In genomic region chr11:60772666-60773065, GRCh38 we compare ENCODE assay signal across 17 cellular contexts. TPM values are rescaled to one million over a fixed set of nuclear protein-coding genes. Genes with fewer than 3 reads are reported as not detected.
DNase-seq lines count a peak whose midpoint lies in the region; ATAC-seq, FAIRE-seq and TF ChIP-seq lines count a peak whose summit lies in the region.
"Had no signal": no experiment of that assay in that cellular context is flagged by ENCODE, and none has a peak within 500 bp of the region (broad histone marks: within the 10 kb centered on the region; RNA-seq: fewer than 3 reads in every experiment).

No MANE protein-coding gene starts in this region.

- no peak for ATAC-seq in HG02759 (IDR thresholded peaks at IDR 0.05; ENCODE audit: unreplicated experiment)

- no peak overlapping the region for H3K9ac ChIP-seq in neural progenitor cell

- TF ChIP-seq POLR2A in spleen (IDR thresholded peaks at IDR 0.05) = no peak

- H3K4me1 Mint-ChIP-seq in chondrocyte (ENCODE audit: low read depth) = peaks cover 33% of the 10 kb centered on the region
- H3K4me1 Mint-ChIP-seq in neural progenitor cell = peaks cover 10% of the 10 kb centered on the region

- peaks cover 5% of the 10 kb centered on the region for H3K27me3 ChIP-seq in neural progenitor cell
- H3K27me3 ChIP-seq in spleen (replicated peaks in 1 of 7) = peaks cover 0 to 25% (median under 1%) of the 10 kb centered on the region in 7 donors
- H3K27me3 ChIP-seq: BE2C had no signal

- no peak for FAIRE-seq in RCC 7860 (lab: Jason Lieb, UNC)
- FAIRE-seq: A549 had no signal

- no peak overlapping the region for H3K4me3 ChIP-seq in neural progenitor cell
- H3K4me3 ChIP-seq in spleen = no peak overlapping the region
- H3K4me3 ChIP-seq: A549 had no signal

- intact Hi-C loops in spleen (cut with DNase I; ENCODE audit: low total_unique reads) = no loop called here

- H3K27ac ChIP-seq in neural progenitor cell = no peak overlapping the region
- no peak overlapping the region for H3K27ac ChIP-seq in spleen
- H3K27ac ChIP-seq: A549 had no signal

- no peak overlapping the region for H3K4me2 ChIP-seq in neural progenitor cell
- H3K4me2 ChIP-seq: A549 had no signal

- no peaks in the 10 kb centered on the region for H3K36me3 Mint-ChIP-seq in chondrocyte (ENCODE audit: low read depth)
- H3K36me3 Mint-ChIP-seq in neural progenitor cell = no peaks in the 10 kb centered on the region
- H3K36me3 Mint-ChIP-seq: CD8-positive, alpha-beta memory T cell had no signal

- H3K79me2 ChIP-seq in neural progenitor cell (ENCODE audit: low read depth) = no peaks in the 10 kb centered on the region

- no peaks in the 10 kb centered on the region for H3K9me3 Mint-ChIP-seq in chondrocyte (ENCODE audit: low read depth)
- no peaks in the 10 kb centered on the region for H3K9me3 Mint-ChIP-seq in neural progenitor cell
- H3K9me3 Mint-ChIP-seq: CD8-positive, alpha-beta memory T cell; HFFc6 had no signal

- WGBS in spleen, 5 donors = 81 to 95% (median 85%) methylated on average over 8 of the region's 8 CpGs

- H3K27me3 Mint-ChIP-seq in chondrocyte (ENCODE audit: low read depth) = peaks cover 16% of the 10 kb centered on the region
- H3K27me3 Mint-ChIP-seq in neural progenitor cell (ENCODE audit: insufficient read depth, low read depth) = peaks cover 5% of the 10 kb centered on the region

- H3F3A ChIP-seq in neural progenitor cell (ENCODE audit: low read depth) = no peaks in the 10 kb centered on the region

- no peak overlapping the region for H2AFZ ChIP-seq in neural progenitor cell (replicated peaks)

- H3K4me3 Mint-ChIP-seq in chondrocyte (ENCODE audit: unreplicated experiment) = no peak overlapping the region
- H3K4me3 Mint-ChIP-seq in neural progenitor cell = no peak overlapping the region
- H3K4me3 Mint-ChIP-seq: CD8-positive, alpha-beta memory T cell; HFFc6 had no signal

- H3K9me3 ChIP-seq in neural progenitor cell (ENCODE audit: low read depth) = no peaks in the 10 kb centered on the region
- H3K9me3 ChIP-seq in spleen = no peaks in the 10 kb centered on the region
- H3K9me3 ChIP-seq: A549, BE2C, Caco-2 had no signal

- no peaks in the 10 kb centered on the region for H4K20me1 ChIP-seq in neural progenitor cell (ENCODE audit: low read depth)

- H3K27ac Mint-ChIP-seq in chondrocyte (ENCODE audit: unreplicated experiment) = no peak overlapping the region
- H3K27ac Mint-ChIP-seq in neural progenitor cell = peak overlapping the region; percentile 37
- H3K27ac Mint-ChIP-seq: CD8-positive, alpha-beta memory T cell; HFFc6 had no signal

- H3K36me3 ChIP-seq in neural progenitor cell = no peaks in the 10 kb centered on the region
- H3K36me3 ChIP-seq in spleen = no peaks in the 10 kb centered on the region
- H3K36me3 ChIP-seq: BE2C had no signal

- peak; percentile 76 for DNase-seq in chondrocyte (ENCODE audit: low spot score)
- DNase-seq in neural progenitor cell (ENCODE audit: low spot score) = no peak
- peak; percentile 66 for DNase-seq in spleen
- DNase-seq in activated CD4-positive, alpha-beta T cell treated with anti-CD3 and anti-CD28 coated beads for 48 hours = no peak
- DNase-seq in RCC 7860 (ENCODE audit: low spot score) = no peak
- DNase-seq: BE2C; Caco-2; CD8-positive, alpha-beta memory T cell; GF-D8; HCEC 1CT; HFFc6; IMR-90 had no signal

- no peak for TF ChIP-seq CTCF in chondrocyte (IDR thresholded peaks at IDR 0.05)
- no peak for TF ChIP-seq CTCF in neural progenitor cell (IDR thresholded peaks at IDR 0.05)
- no peak for TF ChIP-seq CTCF in spleen (IDR thresholded peaks at IDR 0.05 in 8 of 11, conservative IDR thresholded peaks at IDR 0.05 in 3 of 11)

- no peaks in the 10 kb centered on the region for H3K4me1 ChIP-seq in neural progenitor cell
- peaks cover 0 to 12% (median 9%) of the 10 kb centered on the region in 6 donors for H3K4me1 ChIP-seq in spleen
- H3K4me1 ChIP-seq: BE2C, Caco-2 had no signal

RNA-seq across cellular contexts. Expression of gene MS4A10, which starts 12.5 kb away (rescaled TPM):
- total RNA-seq in chondrocyte (not detected in 3 replicates), neural progenitor cell (ENCODE audit: low replicate concordance) (not detected in 2 replicates), spleen (not detected)
- polyA plus RNA-seq in spleen = not detected
- total RNA-seq: CD8-positive, alpha-beta memory T cell; H4; HFFc6; HT-29; IMR-90 had no signal
- polyA plus RNA-seq: A549; AG04450; CD8-positive, alpha-beta memory T cell; IMR-90 had no signal

RNA-seq across cellular contexts. Expression of gene MS4A15, which starts 16.0 kb away (rescaled TPM):
- total RNA-seq in chondrocyte = not detected in 3 replicates
- 0.09 TPM in 1 of 2 replicates, not detected in the other for total RNA-seq in neural progenitor cell (ENCODE audit: low replicate concordance)
- not detected for total RNA-seq in spleen
- polyA plus RNA-seq in spleen = not detected
- total RNA-seq: Caco-2; CD8-positive, alpha-beta memory T cell; H4; HFFc6; HT-29; IMR-90 had no signal
- polyA plus RNA-seq: A549; AG04450; CD8-positive, alpha-beta memory T cell; IMR-90 had no signal

RNA-seq across cellular contexts. Expression of gene MS4A18, which starts 48.1 kb away (rescaled TPM):
- total RNA-seq in chondrocyte = not detected in 3 replicates
- not detected in 2 replicates for total RNA-seq in neural progenitor cell (ENCODE audit: low replicate concordance)
- not detected for total RNA-seq in spleen
- polyA plus RNA-seq in spleen = not detected
- total RNA-seq: Caco-2; CD8-positive, alpha-beta memory T cell; H4; HFFc6; HT-29; IMR-90 had no signal
- polyA plus RNA-seq: A549; AG04450; CD8-positive, alpha-beta memory T cell; IMR-90 had no signal

Comparison
In these comparisons a context has a peak if more than half of its experiments do, and no peak if none do; other contexts are left out.
1. DNase-seq: peak in chondrocyte (single experiment) and spleen (single experiment); none in neural progenitor cell (single experiment), activated CD4-positive, alpha-beta T cell treated with anti-CD3 and anti-CD28 coated beads for 48 hours (single experiment) and RCC 7860 (single experiment).